ENCODE assay signal across 8 cellular contexts in genomic region chr20:63651942-63652191, GRCh38. TPM values are rescaled to one million over a fixed set of nuclear protein-coding genes. Genes with fewer than 3 reads are reported as not detected.
DNase-seq lines count a peak whose midpoint lies in the region; ATAC-seq, FAIRE-seq and TF ChIP-seq lines count a peak whose summit lies in the region.

No MANE protein-coding gene starts in this region.

- H3K36me3 ChIP-seq in Caco-2 (ENCODE audit: control insufficient read depth, insufficient read depth, low read length) (no peaks in the 10 kb centered on the region), RWPE2 (ENCODE audit: low read depth) (no peaks in the 10 kb centered on the region), pancreas (no peaks in the 10 kb centered on the region)

- peak overlapping the region; percentile 7 for H3K27ac Mint-ChIP-seq in Caco-2 (ENCODE audit: unreplicated experiment)

- H3K9me3 ChIP-seq in Caco-2 (no peaks in the 10 kb centered on the region), RWPE2 (ENCODE audit: severe bottlenecking) (no peaks in the 10 kb centered on the region), pancreas (no peaks in the 10 kb centered on the region)

- no TSS peak for BruUV-seq in Caco-2 (replicated peaks; lab: Mats Ljungman, UMichigan)

- H3K36me3 Mint-ChIP-seq in Caco-2 (ENCODE audit: insufficient read depth, unreplicated experiment), result peaks cover 10% of the 10 kb centered on the region

- no peak for ATAC-seq in RWPE2 (ENCODE audit: low read depth)
- peak; percentile 17 to 45 (median 31) for ATAC-seq in pancreas
- ATAC-seq in HG02973 (IDR thresholded peaks at IDR 0.05; ENCODE audit: unreplicated experiment), result no peak

- H3K27me3 ChIP-seq in Caco-2 (replicated peaks; ENCODE audit: control insufficient read depth, insufficient read depth, low read length), result no peaks in the 10 kb centered on the region
- peaks cover 22% of the 10 kb centered on the region for H3K27me3 ChIP-seq in RWPE2 (ENCODE audit: insufficient read depth, poor library complexity, severe bottlenecking)
- no peaks in the 10 kb centered on the region for H3K27me3 ChIP-seq in pancreas

- CTCF ChIA-PET in Caco-2 (lab: Charles Lee), result interaction anchor here (0.6 to 1.8 kb wide), 3 partner anchors 10 to 175 kb away, joined by 3 to 9 read pairs (median 4); partner anchors contain the start of gene PTK6

- H3K27ac ChIP-seq in RWPE2 (ENCODE audit: poor library complexity, severe bottlenecking) (no peak overlapping the region), pancreas (peak overlapping the region in 1 of 4 donors; percentile 10)

- TF ChIP-seq CTCF in Caco-2 (IDR thresholded peaks at IDR 0.05; ENCODE audit: insufficient read depth in 1 of 2, low read depth in 1 of 2, low read length in 1 of 2, severe bottlenecking in 1 of 2, unreplicated experiment in 1 of 2) (no peak), RWPE2 (IDR thresholded peaks at IDR 0.05; ENCODE audit: poor library complexity, severe bottlenecking) (no peak), epithelial cell of proximal tubule (conservative IDR thresholded peaks at IDR 0.05; ENCODE audit: low read depth, low read length) (no peak), pancreas (IDR thresholded peaks at IDR 0.05) (no peak)

- peak overlapping the region; percentile 86 for H3K4me3 Mint-ChIP-seq in Caco-2 (ENCODE audit: unreplicated experiment)

- FAIRE-seq in pancreas (lab: Jason Lieb, UNC), result no peak

- H3K27me3 Mint-ChIP-seq in Caco-2 (ENCODE audit: insufficient read depth, unreplicated experiment), result peaks cover 4% of the 10 kb centered on the region

- POLR2A ChIA-PET in Caco-2 (lab: Charles Lee), result interaction anchor here (0.8 kb wide), 1 partner anchor 10 kb away, joined by 5 read pairs; no protein-coding TSS in a partner anchor

- DNase-seq in Caco-2, result peak in 1 of 2 experiments; percentile 56
- peak; percentile 86 for DNase-seq in RWPE2 (ENCODE audit: low spot score)
- no peak for DNase-seq in epithelial cell of proximal tubule (ENCODE audit: low read depth)
- DNase-seq in pancreas, result peak in 3 of 6 donors; percentile 25 to 58 (median 52)
- DNase-seq in stimulated activated CD4-positive, alpha-beta T cell treated with anti-CD3 and anti-CD28 coated beads, Interleukin-2, amount 100 ng/mL, for 24 hours, result no peak
- DNase-seq in stimulated activated CD4-positive, alpha-beta T cell treated with anti-CD3 and anti-CD28 coated beads, Interleukin-2, amount 100 ng/mL, for 48 hours, result no peak
- no peak for DNase-seq in C1 segment of cervical spinal cord (lab: John Stamatoyannopoulos, UW)

- WGBS in pancreas, 2 donors, result 12 to 18% methylated on average over 9 to 11 of the region's 11 CpGs

- no peaks in the 10 kb centered on the region for H3K9me3 Mint-ChIP-seq in Caco-2 (ENCODE audit: unreplicated experiment)

- H3K4me1 ChIP-seq in Caco-2, result peaks cover 5% of the 10 kb centered on the region; the same call in 1 of the 2 replicates
- no peaks in the 10 kb centered on the region for H3K4me1 ChIP-seq in RWPE2 (ENCODE audit: insufficient read depth, poor library complexity, severe bottlenecking)
- H3K4me1 ChIP-seq in pancreas, result peaks cover 0 to 6% (median 0%) of the 10 kb centered on the region in 3 donors

- intact Hi-C loops in Caco-2 (cut with micrococcal nuclease; ENCODE audit: unreplicated experiment), result no loop called here
- intact Hi-C loops in pancreas (cut with DNase I), result no loop called here

- H3K4me3 ChIP-seq in Caco-2 (ENCODE audit: low read depth, low read length) (peak overlapping the region; percentile 87), RWPE2 (ENCODE audit: severe bottlenecking) (peak overlapping the region; percentile 39), epithelial cell of proximal tubule (ENCODE audit: low read depth, low read length) (peak overlapping the region; percentile 72), pancreas (peak overlapping the region in 3 of 4 donors; percentile 48 to 67 (median 55))

- H3K4me1 Mint-ChIP-seq in Caco-2 (ENCODE audit: low read depth, unreplicated experiment), result peaks cover 7% of the 10 kb centered on the region

RNA-seq across cellular contexts. Expression of gene STMN3, which starts 1.4 kb away (rescaled TPM):
- total RNA-seq in Caco-2 (2022), result 27.4 and 27.9 TPM in 2 replicates
- total RNA-seq in epithelial cell of proximal tubule, result 64.5 and 112 TPM in 2 replicates
- 10 to 100 TPM in 2 of 6 donors, 1 to 10 TPM in 4; 4.4 to 13.1 (median 7.9) TPM for total RNA-seq in pancreas
- 10 to 100 TPM; 17.4 to 37.8 TPM for polyA plus RNA-seq in pancreas

RNA-seq across cellular contexts. Expression of gene RTEL1, which starts 6.2 kb away (rescaled TPM):
- total RNA-seq in Caco-2 (2022) (51.1 and 61.6 TPM in 2 replicates), epithelial cell of proximal tubule (26.5 and 29.1 TPM in 2 replicates), pancreas (10 to 100 TPM; 10.5 to 19.2 (median 13.9) TPM)
- polyA plus RNA-seq in pancreas, result 10 to 100 TPM; 28.4 to 36.6 TPM

RNA-seq across cellular contexts. Expression of gene GMEB2, which starts 25.0 kb away (rescaled TPM):
- total RNA-seq in Caco-2 (2022), result 20.6 and 21.5 TPM in 2 replicates
- 10.5 and 10.7 TPM in 2 replicates for total RNA-seq in epithelial cell of proximal tubule
- 1 to 10 TPM; 4.1 to 8.2 (median 5.2) TPM for total RNA-seq in pancreas
- 10 to 100 TPM in 1 of 2 donors, 1 to 10 TPM in 1; 8.8 to 10.4 TPM for polyA plus RNA-seq in pancreas

RNA-seq across cellular contexts. Expression of gene TNFRSF6B, which starts 44.6 kb away (rescaled TPM):
- total RNA-seq in Caco-2 (2022) (not detected in 2 replicates), epithelial cell of proximal tubule (509 and 817 TPM in 2 replicates), pancreas (1 to 10 TPM in 4 of 6 donors, under 1 TPM in 2; 0.31 to 2.7 (median 1.7) TPM)
- 10 to 100 TPM; 14.0 to 31.0 TPM for polyA plus RNA-seq in pancreas

RNA-seq across cellular contexts. Expression of gene ARFRP1, which starts 55.9 kb away (rescaled TPM):
- total RNA-seq in Caco-2 (2022), result 119 and 126 TPM in 2 replicates
- 42.1 and 49.0 TPM in 2 replicates for total RNA-seq in epithelial cell of proximal tubule
- 10 to 100 TPM; 13.9 to 27.0 (median 18.9) TPM for total RNA-seq in pancreas
- 10 to 100 TPM; 45.1 to 47.7 TPM for polyA plus RNA-seq in pancreas

Comparison
In these comparisons a context has a peak if more than half of its experiments do, and no peak if none do; other contexts are left out.
1. ATAC-seq: peak in pancreas (4 of 4); none in RWPE2 (single experiment) and HG02973 (single experiment).
2. Peak in every context shown above with its lines, with median percentiles within 50 percentile points of each other: H3K4me3 ChIP-seq.